34 cellular contexts compared by ENCODE assay signal in the genomic region with DNA sequence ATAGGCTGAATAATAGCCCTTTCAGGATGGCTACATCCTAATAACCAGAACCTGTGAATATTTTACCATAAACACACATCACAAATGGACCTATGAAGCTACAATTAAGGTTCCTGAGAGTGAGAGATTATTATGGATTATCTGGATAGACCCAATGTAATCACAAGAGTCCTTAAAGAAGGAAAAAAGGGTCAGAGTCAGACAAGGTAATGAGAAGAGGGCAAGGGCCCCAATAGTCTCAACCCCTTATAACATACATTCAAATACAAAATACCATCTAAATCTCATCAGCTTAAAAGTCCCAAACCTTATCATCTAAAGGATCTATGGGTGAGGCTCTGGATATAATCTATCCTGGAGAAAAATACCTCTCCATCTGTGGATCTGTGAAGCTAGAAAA.
"Had no signal": no experiment of that assay in that cellular context is flagged by ENCODE, and none has a peak within 500 bp of the region (broad histone marks: within the 10 kb centered on the region; RNA-seq: fewer than 3 reads in every experiment).

No MANE protein-coding gene starts in this region.

- H3K36me3 ChIP-seq: MG63 had no signal

- DNase-seq: Karpas-422, Kasumi-1, MG63, MM.1S, MV-4-11, NCI-H1048, NCI-H1092, NCI-H1092 treated with DMSO at 0.1 percent for 48 hours, NCI-H1105, NCI-H1105 treated with DMSO at 0.1 percent for 48 hours, NCI-H1417, NCI-H1417 treated with DMSO at 0.1 percent for 48 hours, NCI-H1436, NCI-H1436 treated with DMSO at 0.1 percent for 48 hours, NCI-H146, NCI-H1694, NCI-H1694 treated with DMSO at 0.1 percent for 48 hours, NCI-H187, NCI-H187 treated with DMSO at 0.1 percent for 48 hours, NCI-H1930, NCI-H2029, NCI-H2029 treated with DMSO at 0.1 percent for 48 hours, NCI-H2081, NCI-H2081 treated with DMSO at 0.1 percent for 48 hours, NCI-H2107, NCI-H2171, NCI-H2171 treated with DMSO at 0.1 percent for 48 hours, NCI-H2227 treated with DMSO at 0.1 percent for 48 hours, NCI-H226, NCI-H345, NCI-H446, NCI-H446 treated with DMSO at 0.1 percent for 48 hours, NCI-H510A, NCI-H510A treated with DMSO at 0.1 percent for 48 hours had no signal

- H3K9me3 ChIP-seq: MG63 had no signal

- H3K27me3 ChIP-seq: MG63 had no signal

- H3K4me3 ChIP-seq: MG63 had no signal
